Comparison of ENCODE assay signal across 1 cellular context in genomic region chr11:128054323-128054910, GRCh38.
TF ChIP-seq lines count a peak whose summit lies in the region.

No MANE protein-coding gene starts in this region.

TF ChIP-seq in HepG2, 621 proteins besides CTCF, POLR2A, EP300 and RAD21 (continued from another document):
- TF ChIP-seq CSRNP1 (CRISPR knock-in tag; IDR thresholded peaks at IDR 0.05), result no peak
